8 cellular contexts compared by ENCODE assay signal in the genomic region with DNA sequence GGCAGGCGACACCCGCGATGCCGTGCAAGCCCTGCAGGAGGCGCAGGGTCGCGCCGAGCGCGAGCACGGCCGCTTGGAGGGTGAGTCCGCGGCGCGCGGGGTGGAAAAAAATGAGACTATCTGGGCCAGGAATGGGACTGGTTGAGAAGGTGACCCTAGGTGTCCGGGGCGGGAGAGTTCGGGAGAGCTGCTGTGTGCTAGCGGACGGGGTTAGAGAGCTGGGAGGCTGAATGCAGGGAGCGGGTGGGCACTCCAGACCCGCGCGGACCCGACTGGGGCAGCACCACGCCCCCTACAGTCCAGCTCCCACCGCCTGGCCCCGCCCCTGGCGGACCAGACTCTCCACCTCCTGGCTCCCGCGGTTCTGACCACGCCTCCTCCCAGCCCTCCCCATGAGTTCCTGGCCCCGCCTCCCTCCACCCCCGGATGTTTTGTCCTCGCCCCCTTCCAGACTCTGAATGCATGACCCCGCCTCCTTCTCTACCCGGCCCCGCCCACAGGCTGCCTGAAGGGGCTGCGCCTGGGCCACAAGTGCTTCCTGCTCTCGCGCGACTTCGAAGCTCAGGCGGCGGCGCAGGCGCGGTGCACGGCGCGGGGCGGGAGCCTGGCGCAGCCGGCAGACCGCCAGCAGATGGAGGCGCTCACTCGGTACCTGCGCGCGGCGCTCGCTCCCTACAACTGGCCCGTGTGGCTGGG. TPM values are rescaled to one million over a fixed set of nuclear protein-coding genes. Genes with fewer than 3 reads are reported as not detected.
DNase-seq lines count a peak whose midpoint lies in the region; ATAC-seq and TF ChIP-seq lines count a peak whose summit lies in the region.

No MANE protein-coding gene starts in this region.

- TF ChIP-seq CTCF in LNCaP clone FGC (IDR thresholded peaks at IDR 0.05; ENCODE audit: control insufficient read depth, extremely low read depth, insufficient read depth): peak; percentile 89
- TF ChIP-seq CTCF in ovary (IDR thresholded peaks at IDR 0.05): peak; percentile 91 to 94 (median 94)

- H3K4me1 ChIP-seq in ovary (ENCODE audit: insufficient read depth): peaks cover 24% of the 10 kb centered on the region
- H3K4me1 ChIP-seq in thymus (ENCODE audit: control insufficient read depth, insufficient read depth, low read length): peaks cover 14% of the 10 kb centered on the region

- peaks cover 32% of the 10 kb centered on the region for H3K27me3 Mint-ChIP-seq in activated naive CD8-positive, alpha-beta T cell treated with anti-CD3 and anti-CD28 coated beads, Interleukin-2, amount 10 ng/mL, durations not matched to agents 7 days and 5 days

- H3K27me3 ChIP-seq in ovary (no peaks in the 10 kb centered on the region), thymus (ENCODE audit: control insufficient read depth, insufficient read depth) (peaks cover 20% of the 10 kb centered on the region)

- H3K27ac ChIP-seq in ovary (peak overlapping the region in 1 of 2 donors; percentile 68), thymus (ENCODE audit: low read depth) (peak overlapping the region; percentile 72)

- intact Hi-C loops in Right ventricle myocardium inferior (cut with DNase I): no loop called here
- intact Hi-C loops in ovary (cut with DNase I): loop anchor here in 1 of 4 donors (5.0 to 10.0 kb wide), 2 partner anchors 58 to 360 kb away; partner anchors contain the start of gene NAPSA

- 1% methylated on average over 57 to 65 of the region's 65 CpGs for WGBS in ovary, 3 donors
- WGBS in thymus: 1% methylated on average over 65 of the region's 65 CpGs

- peak overlapping the region; percentile 96 for H3K4me3 Mint-ChIP-seq in activated naive CD8-positive, alpha-beta T cell treated with anti-CD3 and anti-CD28 coated beads, Interleukin-2, amount 10 ng/mL, durations not matched to agents 7 days and 5 days

- H3K36me3 ChIP-seq in ovary (no peaks in the 10 kb centered on the region), thymus (ENCODE audit: control insufficient read depth, insufficient read depth) (no peaks in the 10 kb centered on the region)

- peaks cover 3% of the 10 kb centered on the region for H3K36me3 Mint-ChIP-seq in activated naive CD8-positive, alpha-beta T cell treated with anti-CD3 and anti-CD28 coated beads, Interleukin-2, amount 10 ng/mL, durations not matched to agents 7 days and 5 days

- H3K4me3 ChIP-seq in LNCaP clone FGC (ENCODE audit: low read depth, low read length) (peak overlapping the region; percentile 84), ovary (peak overlapping the region; percentile 91), thymus (ENCODE audit: low read length) (peak overlapping the region; percentile 56)

- H3K9me3 ChIP-seq in ovary: no peaks in the 10 kb centered on the region
- peaks cover 1% of the 10 kb centered on the region for H3K9me3 ChIP-seq in thymus (ENCODE audit: control insufficient read depth)

- H3K4me1 Mint-ChIP-seq in activated naive CD8-positive, alpha-beta T cell treated with anti-CD3 and anti-CD28 coated beads, Interleukin-2, amount 10 ng/mL, durations not matched to agents 7 days and 5 days: peaks cover 27% of the 10 kb centered on the region

- POLR2A ChIA-PET in activated naive CD8-positive, alpha-beta T cell treated with anti-CD3 and anti-CD28 coated beads, Interleukin-2, amount 10 ng/mL, durations not matched to agents 7 days and 5 days (lab: Charles Lee): interaction anchor here (0.5 to 2.6 kb wide), 14 partner anchors 12 to 641 kb away, joined by 3 to 18 read pairs (median 4); partner anchors contain the start of gene JOSD2

- DNase-seq in DMS114 treated with DMSO at 0.1 percent for 48 hours (lab: John Stamatoyannopoulos, UW; ENCODE audit: unreplicated experiment) (peak; percentile 92), LNCaP clone FGC (ENCODE audit: low read depth) (peak; percentile 97), SKM-1 (lab: John Stamatoyannopoulos, UW; ENCODE audit: unreplicated experiment) (peak; percentile 88), Right ventricle myocardium inferior (ENCODE audit: missing footprints) (peak; percentile 99), ovary (peak; percentile 100)
- peak; percentile 98 for DNase-seq in activated naive CD8-positive, alpha-beta T cell treated with anti-CD3 and anti-CD28 coated beads, Interleukin-2, amount 10 ng/mL, durations not matched to agents 7 days and 5 days

- no peak for TF ChIP-seq EP300 in ovary (IDR thresholded peaks at IDR 0.05)

- H3K27ac Mint-ChIP-seq in activated naive CD8-positive, alpha-beta T cell treated with anti-CD3 and anti-CD28 coated beads, Interleukin-2, amount 10 ng/mL, durations not matched to agents 7 days and 5 days: peak overlapping the region; percentile 94

- peak; percentile 76 for ATAC-seq in GM21786 (IDR thresholded peaks at IDR 0.05; ENCODE audit: unreplicated experiment)
- peak; percentile 84 for ATAC-seq in activated naive CD8-positive, alpha-beta T cell treated with anti-CD3 and anti-CD28 coated beads, Interleukin-2, amount 10 ng/mL, durations not matched to agents 7 days and 5 days (ENCODE audit: low read depth)
- ATAC-seq in Right ventricle myocardium inferior: peak; percentile 96

- no peaks in the 10 kb centered on the region for H3K9me3 Mint-ChIP-seq in activated naive CD8-positive, alpha-beta T cell treated with anti-CD3 and anti-CD28 coated beads, Interleukin-2, amount 10 ng/mL, durations not matched to agents 7 days and 5 days

- peak; percentile 74 for TF ChIP-seq POLR2A in ovary (IDR thresholded peaks at IDR 0.05)

RNA-seq across cellular contexts. Expression of gene CLEC11A, which starts 1.5 kb away (rescaled TPM):
- total RNA-seq in activated naive CD8-positive, alpha-beta T cell treated with anti-CD3 and anti-CD28 coated beads, Interleukin-2, amount 10 ng/mL, durations not matched to agents 7 days and 5 days: 1 to 10 TPM; 2.4 to 2.7 TPM
- total RNA-seq in Right ventricle myocardium inferior: 4.0 TPM
- total RNA-seq in ovary: 100 to 1,000 TPM in 1 of 7 donors, 10 to 100 TPM in 6; 17.3 to 120 (median 33.8) TPM
- 10 to 100 TPM in 1 of 2 donors, 1 to 10 TPM in 1; 3.8 to 27.9 TPM for polyA plus RNA-seq in ovary
- 10.5 TPM for polyA plus RNA-seq in thymus

RNA-seq across cellular contexts. Expression of gene SHANK1, which starts 5.1 kb away (rescaled TPM):
- total RNA-seq in activated naive CD8-positive, alpha-beta T cell treated with anti-CD3 and anti-CD28 coated beads, Interleukin-2, amount 10 ng/mL, durations not matched to agents 7 days and 5 days: not detected
- total RNA-seq in Right ventricle myocardium inferior (0.22 TPM), ovary (10 to 100 TPM in 1 of 7 donors, 1 to 10 TPM in 5, under 1 TPM in 1; 0.72 to 11.1 (median 4.0) TPM)
- polyA plus RNA-seq in ovary (1 to 10 TPM in 1 of 2 donors, under 1 TPM in 1; 0.20 to 1.1 TPM), thymus (0.39 TPM)

RNA-seq across cellular contexts. Expression of gene GPR32, which starts 45.6 kb away (rescaled TPM):
- not detected for total RNA-seq in activated naive CD8-positive, alpha-beta T cell treated with anti-CD3 and anti-CD28 coated beads, Interleukin-2, amount 10 ng/mL, durations not matched to agents 7 days and 5 days
- not detected for total RNA-seq in Right ventricle myocardium inferior
- not detected for total RNA-seq in ovary
- not detected for polyA plus RNA-seq in ovary
- 0.07 TPM for polyA plus RNA-seq in thymus
